1 cellular context compared by ENCODE assay signal in the genomic region with DNA sequence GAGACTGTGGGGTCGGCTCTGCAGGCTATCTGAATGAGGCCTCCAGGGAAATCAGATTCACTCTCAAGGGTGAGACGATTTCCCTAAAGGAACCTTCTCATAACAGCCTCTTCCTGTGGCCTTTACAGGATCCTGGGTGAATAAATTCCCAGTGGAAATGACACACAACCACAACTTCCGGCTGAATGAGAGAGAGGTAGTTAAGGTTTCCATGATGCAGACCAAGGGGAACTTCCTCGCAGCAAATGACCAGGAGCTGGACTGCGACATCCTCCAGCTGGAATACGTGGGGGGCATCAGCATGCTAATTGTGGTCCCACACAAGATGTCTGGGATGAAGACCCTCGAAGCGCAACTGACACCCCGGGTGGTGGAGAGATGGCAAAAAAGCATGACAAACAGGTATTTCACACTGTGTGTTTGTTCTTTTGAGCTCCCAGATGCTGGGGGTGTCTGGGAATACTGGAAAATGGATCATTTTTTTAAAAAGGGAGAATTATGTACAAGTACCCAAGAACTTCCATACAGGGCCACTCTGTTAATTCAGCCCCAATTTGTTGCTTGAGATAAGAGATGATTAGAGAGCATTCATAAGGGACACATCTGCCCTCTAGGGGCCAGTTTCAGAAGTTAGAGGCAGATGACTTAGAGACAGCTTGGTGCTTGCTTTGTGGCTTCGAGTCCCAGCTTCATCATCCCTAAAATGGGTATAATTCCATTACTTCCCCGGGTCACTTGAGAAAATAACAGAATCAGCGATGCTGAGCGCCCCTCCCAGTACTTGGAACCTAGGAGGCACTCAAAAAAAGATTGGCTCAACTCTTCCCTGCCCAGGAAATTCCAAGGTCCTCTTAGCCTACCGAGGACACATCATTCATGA.
A peak's percentile ranks its signal among the peaks of the same experiment; 100 is the strongest.
TF ChIP-seq lines count a peak whose summit lies in the region.

No MANE protein-coding gene starts in this region.

TF ChIP-seq in K562, 482 proteins besides CTCF, POLR2A, EP300 and RAD21 (continued from another document and continues in another):
- TF ChIP-seq, protein P1, sequence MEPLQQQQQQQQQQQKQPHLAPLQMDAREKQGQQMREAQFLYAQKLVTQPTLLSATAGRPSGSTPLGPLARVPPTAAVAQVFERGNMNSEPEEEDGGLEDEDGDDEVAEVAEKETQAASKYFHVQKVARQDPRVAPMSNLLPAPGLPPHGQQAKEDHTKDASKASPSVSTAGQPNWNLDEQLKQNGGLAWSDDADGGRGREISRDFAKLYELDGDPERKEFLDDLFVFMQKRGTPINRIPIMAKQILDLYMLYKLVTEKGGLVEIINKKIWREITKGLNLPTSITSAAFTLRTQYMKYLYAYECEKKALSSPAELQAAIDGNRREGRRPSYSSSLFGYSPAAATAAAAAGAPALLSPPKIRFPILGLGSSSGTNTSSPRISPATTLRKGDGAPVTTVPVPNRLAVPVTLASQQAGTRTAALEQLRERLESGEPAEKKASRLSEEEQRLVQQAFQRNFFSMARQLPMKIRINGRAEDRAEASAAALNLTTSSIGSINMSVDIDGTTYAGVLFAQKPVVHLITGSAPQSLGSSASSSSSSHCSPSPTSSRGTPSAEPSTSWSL (CRISPR knock-in tag; IDR thresholded peaks at IDR 0.05; ENCODE audit: borderline replicate concordance): no peak
- TF ChIP-seq KAT2B (IDR thresholded peaks at IDR 0.05; ENCODE audit: low read depth, low read length) (no peak), ZNF165 (CRISPR knock-in tag; IDR thresholded peaks at IDR 0.05; ENCODE audit: borderline replicate concordance) (peak; percentile 67; the same call in 1 of the 2 replicates), RAD51 (IDR thresholded peaks at IDR 0.05; ENCODE audit: borderline replicate concordance, low read depth) (no peak), OTX1 (CRISPR knock-in tag; IDR thresholded peaks at IDR 0.05) (no peak), ZNF780A (CRISPR knock-in tag; IDR thresholded peaks at IDR 0.05) (no peak), MAZ (CRISPR knock-in tag; conservative IDR thresholded peaks at IDR 0.05 in 1 of 2, IDR thresholded peaks at IDR 0.05 in 1 of 2) (peak in 1 of 2 experiments; percentile 74; a peak in 2 of 4 replicates), MAFG (tag; conservative IDR thresholded peaks at IDR 0.05) (no peak), MEF2A (IDR thresholded peaks at IDR 0.05; ENCODE audit: control insufficient read depth, low read depth, low read length) (no peak), SREBF2 (CRISPR knock-in tag; IDR thresholded peaks at IDR 0.05) (no peak), SMAD2 (IDR thresholded peaks at IDR 0.05; ENCODE audit: low read depth, low read length) (no peak), RFX1 (IDR thresholded peaks at IDR 0.05) (no peak), KDM1A (IDR thresholded peaks at IDR 0.05) (no peak), PTTG1 (tag; IDR thresholded peaks at IDR 0.05; ENCODE audit: low read depth) (no peak), ZNF785 (CRISPR knock-in tag; IDR thresholded peaks at IDR 0.05) (no peak), NR4A1 (CRISPR knock-in tag; IDR thresholded peaks at IDR 0.05) (0 out of 2 replicates have a peak, but pooled peaks have one; percentile 63), NR4A1 (tag; IDR thresholded peaks at IDR 0.05) (no peak), ERF (CRISPR knock-in tag; IDR thresholded peaks at IDR 0.05) (peak; percentile 71; the same call in 1 of the 2 replicates), CEBPG (CRISPR knock-in tag; IDR thresholded peaks at IDR 0.05) (no peak), CEBPG (tag; conservative IDR thresholded peaks at IDR 0.05 in 1 of 2, IDR thresholded peaks at IDR 0.05 in 1 of 2) (no peak), GABPB2 (CRISPR knock-in tag; conservative IDR thresholded peaks at IDR 0.05) (no peak), PTBP1 (IDR thresholded peaks at IDR 0.05; ENCODE audit: low read depth, low read length) (no peak), ZFPM2 (CRISPR knock-in tag; IDR thresholded peaks at IDR 0.05) (0 out of 2 replicates have a peak, but pooled peaks have one; percentile 84), MCM3 (IDR thresholded peaks at IDR 0.05) (no peak), MIER1 (IDR thresholded peaks at IDR 0.05; ENCODE audit: low read depth) (no peak), SNIP1 (IDR thresholded peaks at IDR 0.05; ENCODE audit: low read depth) (no peak), ZNF175 (CRISPR knock-in tag; IDR thresholded peaks at IDR 0.05; ENCODE audit: low read depth) (no peak), CBX3 (IDR thresholded peaks at IDR 0.05; ENCODE audit: borderline replicate concordance in 1 of 2, low read length in 2 of 2) (no peak), RFX7 (CRISPR knock-in tag; IDR thresholded peaks at IDR 0.05) (0 out of 2 replicates have a peak, but pooled peaks have one; percentile 6), SLC30A9 (CRISPR knock-in tag; IDR thresholded peaks at IDR 0.05) (no peak), ZNF282 (CRISPR knock-in tag; IDR thresholded peaks at IDR 0.05) (no peak)
- TF ChIP-seq, protein P2, sequence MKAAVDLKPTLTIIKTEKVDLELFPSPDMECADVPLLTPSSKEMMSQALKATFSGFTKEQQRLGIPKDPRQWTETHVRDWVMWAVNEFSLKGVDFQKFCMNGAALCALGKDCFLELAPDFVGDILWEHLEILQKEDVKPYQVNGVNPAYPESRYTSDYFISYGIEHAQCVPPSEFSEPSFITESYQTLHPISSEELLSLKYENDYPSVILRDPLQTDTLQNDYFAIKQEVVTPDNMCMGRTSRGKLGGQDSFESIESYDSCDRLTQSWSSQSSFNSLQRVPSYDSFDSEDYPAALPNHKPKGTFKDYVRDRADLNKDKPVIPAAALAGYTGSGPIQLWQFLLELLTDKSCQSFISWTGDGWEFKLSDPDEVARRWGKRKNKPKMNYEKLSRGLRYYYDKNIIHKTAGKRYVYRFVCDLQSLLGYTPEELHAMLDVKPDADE (conservative IDR thresholded peaks at IDR 0.05; ENCODE audit: control insufficient read depth, low read depth, low read length): no peak
- TF ChIP-seq, protein P3, sequence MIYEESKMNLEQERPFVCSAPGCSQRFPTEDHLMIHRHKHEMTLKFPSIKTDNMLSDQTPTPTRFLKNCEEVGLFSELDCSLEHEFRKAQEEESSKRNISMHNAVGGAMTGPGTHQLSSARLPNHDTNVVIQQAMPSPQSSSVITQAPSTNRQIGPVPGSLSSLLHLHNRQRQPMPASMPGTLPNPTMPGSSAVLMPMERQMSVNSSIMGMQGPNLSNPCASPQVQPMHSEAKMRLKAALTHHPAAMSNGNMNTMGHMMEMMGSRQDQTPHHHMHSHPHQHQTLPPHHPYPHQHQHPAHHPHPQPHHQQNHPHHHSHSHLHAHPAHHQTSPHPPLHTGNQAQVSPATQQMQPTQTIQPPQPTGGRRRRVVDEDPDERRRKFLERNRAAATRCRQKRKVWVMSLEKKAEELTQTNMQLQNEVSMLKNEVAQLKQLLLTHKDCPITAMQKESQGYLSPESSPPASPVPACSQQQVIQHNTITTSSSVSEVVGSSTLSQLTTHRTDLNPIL (CRISPR knock-in tag; IDR thresholded peaks at IDR 0.05): no peak
- TF ChIP-seq, protein P4, sequence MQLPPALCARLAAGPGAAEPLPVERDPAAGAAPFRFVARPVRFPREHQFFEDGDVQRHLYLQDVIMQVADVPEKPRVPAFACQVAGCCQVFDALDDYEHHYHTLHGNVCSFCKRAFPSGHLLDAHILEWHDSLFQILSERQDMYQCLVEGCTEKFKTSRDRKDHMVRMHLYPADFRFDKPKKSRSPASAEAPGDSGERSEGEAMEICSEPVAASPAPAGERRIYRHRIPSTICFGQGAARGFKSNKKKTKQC (CRISPR knock-in tag; IDR thresholded peaks at IDR 0.05): no peak
- TF ChIP-seq, protein P5, sequence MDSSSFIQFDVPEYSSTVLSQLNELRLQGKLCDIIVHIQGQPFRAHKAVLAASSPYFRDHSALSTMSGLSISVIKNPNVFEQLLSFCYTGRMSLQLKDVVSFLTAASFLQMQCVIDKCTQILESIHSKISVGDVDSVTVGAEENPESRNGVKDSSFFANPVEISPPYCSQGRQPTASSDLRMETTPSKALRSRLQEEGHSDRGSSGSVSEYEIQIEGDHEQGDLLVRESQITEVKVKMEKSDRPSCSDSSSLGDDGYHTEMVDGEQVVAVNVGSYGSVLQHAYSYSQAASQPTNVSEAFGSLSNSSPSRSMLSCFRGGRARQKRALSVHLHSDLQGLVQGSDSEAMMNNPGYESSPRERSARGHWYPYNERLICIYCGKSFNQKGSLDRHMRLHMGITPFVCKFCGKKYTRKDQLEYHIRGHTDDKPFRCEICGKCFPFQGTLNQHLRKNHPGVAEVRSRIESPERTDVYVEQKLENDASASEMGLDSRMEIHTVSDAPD (CRISPR knock-in tag; IDR thresholded peaks at IDR 0.05): no peak
- TF ChIP-seq, protein P6, sequence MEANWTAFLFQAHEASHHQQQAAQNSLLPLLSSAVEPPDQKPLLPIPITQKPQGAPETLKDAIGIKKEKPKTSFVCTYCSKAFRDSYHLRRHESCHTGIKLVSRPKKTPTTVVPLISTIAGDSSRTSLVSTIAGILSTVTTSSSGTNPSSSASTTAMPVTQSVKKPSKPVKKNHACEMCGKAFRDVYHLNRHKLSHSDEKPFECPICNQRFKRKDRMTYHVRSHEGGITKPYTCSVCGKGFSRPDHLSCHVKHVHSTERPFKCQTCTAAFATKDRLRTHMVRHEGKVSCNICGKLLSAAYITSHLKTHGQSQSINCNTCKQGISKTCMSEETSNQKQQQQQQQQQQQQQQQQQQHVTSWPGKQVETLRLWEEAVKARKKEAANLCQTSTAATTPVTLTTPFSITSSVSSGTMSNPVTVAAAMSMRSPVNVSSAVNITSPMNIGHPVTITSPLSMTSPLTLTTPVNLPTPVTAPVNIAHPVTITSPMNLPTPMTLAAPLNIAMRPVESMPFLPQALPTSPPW (CRISPR knock-in tag; IDR thresholded peaks at IDR 0.05): no peak
- TF ChIP-seq, protein P7, sequence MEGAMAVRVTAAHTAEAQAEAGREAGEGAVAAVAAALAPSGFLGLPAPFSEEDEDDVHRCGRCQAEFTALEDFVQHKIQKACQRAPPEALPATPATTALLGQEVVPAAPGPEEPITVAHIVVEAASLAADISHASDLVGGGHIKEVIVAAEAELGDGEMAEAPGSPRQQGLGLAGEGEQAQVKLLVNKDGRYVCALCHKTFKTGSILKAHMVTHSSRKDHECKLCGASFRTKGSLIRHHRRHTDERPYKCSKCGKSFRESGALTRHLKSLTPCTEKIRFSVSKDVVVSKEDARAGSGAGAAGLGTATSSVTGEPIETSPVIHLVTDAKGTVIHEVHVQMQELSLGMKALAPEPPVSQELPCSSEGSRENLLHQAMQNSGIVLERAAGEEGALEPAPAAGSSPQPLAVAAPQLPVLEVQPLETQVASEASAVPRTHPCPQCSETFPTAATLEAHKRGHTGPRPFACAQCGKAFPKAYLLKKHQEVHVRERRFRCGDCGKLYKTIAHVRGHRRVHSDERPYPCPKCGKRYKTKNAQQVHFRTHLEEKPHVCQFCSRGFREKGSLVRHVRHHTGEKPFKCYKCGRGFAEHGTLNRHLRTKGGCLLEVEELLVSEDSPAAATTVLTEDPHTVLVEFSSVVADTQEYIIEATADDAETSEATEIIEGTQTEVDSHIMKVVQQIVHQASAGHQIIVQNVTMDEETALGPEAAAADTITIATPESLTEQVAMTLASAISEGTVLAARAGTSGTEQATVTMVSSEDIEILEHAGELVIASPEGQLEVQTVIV (CRISPR knock-in tag; IDR thresholded peaks at IDR 0.05; ENCODE audit: borderline replicate concordance): no peak
- TF ChIP-seq, protein P8, sequence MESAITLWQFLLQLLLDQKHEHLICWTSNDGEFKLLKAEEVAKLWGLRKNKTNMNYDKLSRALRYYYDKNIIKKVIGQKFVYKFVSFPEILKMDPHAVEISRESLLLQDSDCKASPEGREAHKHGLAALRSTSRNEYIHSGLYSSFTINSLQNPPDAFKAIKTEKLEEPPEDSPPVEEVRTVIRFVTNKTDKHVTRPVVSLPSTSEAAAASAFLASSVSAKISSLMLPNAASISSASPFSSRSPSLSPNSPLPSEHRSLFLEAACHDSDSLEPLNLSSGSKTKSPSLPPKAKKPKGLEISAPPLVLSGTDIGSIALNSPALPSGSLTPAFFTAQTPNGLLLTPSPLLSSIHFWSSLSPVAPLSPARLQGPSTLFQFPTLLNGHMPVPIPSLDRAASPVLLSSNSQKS (CRISPR knock-in tag; IDR thresholded peaks at IDR 0.05): no peak
- TF ChIP-seq, protein P9, sequence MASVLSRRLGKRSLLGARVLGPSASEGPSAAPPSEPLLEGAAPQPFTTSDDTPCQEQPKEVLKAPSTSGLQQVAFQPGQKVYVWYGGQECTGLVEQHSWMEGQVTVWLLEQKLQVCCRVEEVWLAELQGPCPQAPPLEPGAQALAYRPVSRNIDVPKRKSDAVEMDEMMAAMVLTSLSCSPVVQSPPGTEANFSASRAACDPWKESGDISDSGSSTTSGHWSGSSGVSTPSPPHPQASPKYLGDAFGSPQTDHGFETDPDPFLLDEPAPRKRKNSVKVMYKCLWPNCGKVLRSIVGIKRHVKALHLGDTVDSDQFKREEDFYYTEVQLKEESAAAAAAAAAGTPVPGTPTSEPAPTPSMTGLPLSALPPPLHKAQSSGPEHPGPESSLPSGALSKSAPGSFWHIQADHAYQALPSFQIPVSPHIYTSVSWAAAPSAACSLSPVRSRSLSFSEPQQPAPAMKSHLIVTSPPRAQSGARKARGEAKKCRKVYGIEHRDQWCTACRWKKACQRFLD (CRISPR knock-in tag; IDR thresholded peaks at IDR 0.05): no peak
- TF ChIP-seq, protein P10, sequence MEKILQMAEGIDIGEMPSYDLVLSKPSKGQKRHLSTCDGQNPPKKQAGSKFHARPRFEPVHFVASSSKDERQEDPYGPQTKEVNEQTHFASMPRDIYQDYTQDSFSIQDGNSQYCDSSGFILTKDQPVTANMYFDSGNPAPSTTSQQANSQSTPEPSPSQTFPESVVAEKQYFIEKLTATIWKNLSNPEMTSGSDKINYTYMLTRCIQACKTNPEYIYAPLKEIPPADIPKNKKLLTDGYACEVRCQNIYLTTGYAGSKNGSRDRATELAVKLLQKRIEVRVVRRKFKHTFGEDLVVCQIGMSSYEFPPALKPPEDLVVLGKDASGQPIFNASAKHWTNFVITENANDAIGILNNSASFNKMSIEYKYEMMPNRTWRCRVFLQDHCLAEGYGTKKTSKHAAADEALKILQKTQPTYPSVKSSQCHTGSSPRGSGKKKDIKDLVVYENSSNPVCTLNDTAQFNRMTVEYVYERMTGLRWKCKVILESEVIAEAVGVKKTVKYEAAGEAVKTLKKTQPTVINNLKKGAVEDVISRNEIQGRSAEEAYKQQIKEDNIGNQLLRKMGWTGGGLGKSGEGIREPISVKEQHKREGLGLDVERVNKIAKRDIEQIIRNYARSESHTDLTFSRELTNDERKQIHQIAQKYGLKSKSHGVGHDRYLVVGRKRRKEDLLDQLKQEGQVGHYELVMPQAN (IDR thresholded peaks at IDR 0.05; ENCODE audit: borderline replicate concordance): no peak
- TF ChIP-seq, protein P11, sequence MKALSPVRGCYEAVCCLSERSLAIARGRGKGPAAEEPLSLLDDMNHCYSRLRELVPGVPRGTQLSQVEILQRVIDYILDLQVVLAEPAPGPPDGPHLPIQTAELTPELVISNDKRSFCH (CRISPR knock-in tag; IDR thresholded peaks at IDR 0.05): no peak
- TF ChIP-seq, protein P11 (tag; IDR thresholded peaks at IDR 0.05): no peak
- TF ChIP-seq, protein P12, sequence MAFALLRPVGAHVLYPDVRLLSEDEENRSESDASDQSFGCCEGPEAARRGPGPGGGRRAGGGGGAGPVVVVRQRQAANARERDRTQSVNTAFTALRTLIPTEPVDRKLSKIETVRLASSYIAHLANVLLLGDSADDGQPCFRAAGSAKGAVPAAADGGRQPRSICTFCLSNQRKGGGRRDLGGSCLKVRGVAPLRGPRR (CRISPR knock-in tag; IDR thresholded peaks at IDR 0.05): 0 out of 2 replicates have a peak, but pooled peaks have one; percentile 49
